10 cellular contexts compared by ENCODE assay signal in the genomic region with DNA sequence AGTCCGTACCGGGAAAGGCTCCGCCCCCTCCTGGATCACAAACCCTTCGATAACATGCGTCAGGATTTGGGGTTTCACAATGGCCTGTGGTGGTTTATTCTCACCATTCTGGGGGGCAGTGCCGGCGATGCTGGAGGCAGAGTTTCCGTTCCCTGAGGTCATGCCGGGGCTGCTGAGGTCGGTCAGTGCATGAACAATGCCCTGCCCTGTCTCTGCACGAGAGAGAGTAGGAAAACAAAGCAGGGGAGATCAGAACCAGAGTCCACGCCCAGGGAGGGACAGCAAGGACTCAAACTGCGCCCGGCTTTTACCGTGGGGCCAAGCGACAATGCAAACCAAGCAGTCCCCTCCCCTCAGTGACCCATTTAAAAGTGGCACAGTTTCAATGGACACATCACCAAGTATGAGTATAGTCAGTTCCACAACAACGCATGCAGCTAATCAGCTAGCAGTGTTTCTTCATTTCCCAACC. TPM values are rescaled to one million over a fixed set of nuclear protein-coding genes. Genes with fewer than 3 reads are reported as not detected.
A peak's percentile ranks its signal among the peaks of the same experiment; 100 is the strongest.
DNase-seq lines count a peak whose midpoint lies in the region; ATAC-seq and TF ChIP-seq lines count a peak whose summit lies in the region.
"Had no signal": no experiment of that assay in that cellular context is flagged by ENCODE, and none has a peak within 500 bp of the region (broad histone marks: within the 10 kb centered on the region; RNA-seq: fewer than 3 reads in every experiment).

No MANE protein-coding gene starts in this region.

- H3K9me2 ChIP-seq in neural cell (ENCODE audit: insufficient read depth, low read length), result no peaks in the 10 kb centered on the region

- no peak overlapping the region for H2AFZ ChIP-seq in neural cell (ENCODE audit: low read depth, low read length)

- peaks cover 67% of the 10 kb centered on the region for H3K79me2 ChIP-seq in neural cell (replicated peaks; ENCODE audit: insufficient read depth, low read length)

- H3K4me1 ChIP-seq in adipocyte (ENCODE audit: control insufficient read depth, insufficient read depth, low read length), result peaks cover 79% of the 10 kb centered on the region
- H3K4me1 ChIP-seq in tibial artery, result peaks cover 4 to 83% (median 79%) of the 10 kb centered on the region in 4 donors

- H4K20me1 ChIP-seq in neural cell (ENCODE audit: insufficient read depth), result peaks cover 33% of the 10 kb centered on the region

- H3K9me3 ChIP-seq in adipocyte (ENCODE audit: control insufficient read depth, low read length) (no peaks in the 10 kb centered on the region), neural cell (ENCODE audit: low read length) (no peaks in the 10 kb centered on the region), tibial artery (no peaks in the 10 kb centered on the region)

- H3K27ac ChIP-seq in neural cell (ENCODE audit: low read length) (no peak overlapping the region), tibial artery (peak overlapping the region; percentile 95 to 98)

- intact Hi-C loops in tibial artery (cut with DNase I; ENCODE audit: low total_unique reads), result no loop called here

- no peaks in the 10 kb centered on the region for H3F3A ChIP-seq in neural cell (ENCODE audit: insufficient read depth, low read length, poor library complexity, severe bottlenecking)

- peak overlapping the region; percentile 54 for H3K4me3 ChIP-seq in adipocyte (ENCODE audit: low read length)
- no peak overlapping the region for H3K4me3 ChIP-seq in fibroblast of pulmonary artery (replicated peaks; ENCODE audit: low read depth, low read length)
- H3K4me3 ChIP-seq in neural cell (ENCODE audit: low read length), result no peak overlapping the region
- peak overlapping the region; percentile 11 to 34 for H3K4me3 ChIP-seq in tibial artery

- TF ChIP-seq RAD21 in neural cell (conservative IDR thresholded peaks at IDR 0.05), result no peak

- TF ChIP-seq EP300 in neural cell (conservative IDR thresholded peaks at IDR 0.05; ENCODE audit: poor library complexity, severe bottlenecking), result no peak

- DNase-seq in adipocyte (ENCODE audit: low read depth), result no peak
- peak; percentile 52 for DNase-seq in fibroblast of pulmonary artery (ENCODE audit: low read depth)
- peak; percentile 87 to 89 for DNase-seq in tibial artery
- no peak for DNase-seq in NCI-H1436 (lab: John Stamatoyannopoulos, UW)
- no peak for DNase-seq in NCI-H524 treated with DMSO at 0.1 percent for 48 hours (lab: John Stamatoyannopoulos, UW)
- DNase-seq: activated CD4-positive, alpha-beta T cell treated with anti-CD3 and anti-CD28 coated beads for 4 hours; Calu3 had no signal

- H3K36me3 ChIP-seq in adipocyte (ENCODE audit: control insufficient read depth, insufficient read depth, low read length, severe bottlenecking), result peaks cover 53% of the 10 kb centered on the region
- peaks cover 32% of the 10 kb centered on the region for H3K36me3 ChIP-seq in neural cell (ENCODE audit: insufficient read depth, low read length)
- H3K36me3 ChIP-seq in tibial artery, result peaks cover 31 to 58% (median 45%) of the 10 kb centered on the region in 3 donors

- no peak overlapping the region for H3K4me2 ChIP-seq in neural cell (ENCODE audit: low read length)

- H3K9ac ChIP-seq in adipocyte (ENCODE audit: low read length), result peak overlapping the region; percentile 80
- no peak overlapping the region for H3K9ac ChIP-seq in neural cell (ENCODE audit: low read length)

- TF ChIP-seq CTCF in fibroblast of pulmonary artery (IDR thresholded peaks at IDR 0.05; ENCODE audit: low read length, missing control alignments) (no peak), neural cell (IDR thresholded peaks at IDR 0.05; ENCODE audit: poor library complexity, severe bottlenecking) (no peak), tibial artery (IDR thresholded peaks at IDR 0.05) (no peak)

- ATAC-seq in HG03439 (IDR thresholded peaks at IDR 0.05; ENCODE audit: unreplicated experiment), result no peak
- ATAC-seq in HG03460 (IDR thresholded peaks at IDR 0.05; ENCODE audit: unreplicated experiment), result no peak

- no peaks in the 10 kb centered on the region for H3K27me3 ChIP-seq in adipocyte (replicated peaks; ENCODE audit: control insufficient read depth, insufficient read depth, low read length)
- H3K27me3 ChIP-seq in neural cell (ENCODE audit: insufficient read depth, low read depth, low read length), result no peaks in the 10 kb centered on the region
- no peaks in the 10 kb centered on the region for H3K27me3 ChIP-seq in tibial artery

TF ChIP-seq in neural cell, 6 proteins besides CTCF, POLR2A, EP300 and RAD21:
- TF ChIP-seq, protein P1, sequence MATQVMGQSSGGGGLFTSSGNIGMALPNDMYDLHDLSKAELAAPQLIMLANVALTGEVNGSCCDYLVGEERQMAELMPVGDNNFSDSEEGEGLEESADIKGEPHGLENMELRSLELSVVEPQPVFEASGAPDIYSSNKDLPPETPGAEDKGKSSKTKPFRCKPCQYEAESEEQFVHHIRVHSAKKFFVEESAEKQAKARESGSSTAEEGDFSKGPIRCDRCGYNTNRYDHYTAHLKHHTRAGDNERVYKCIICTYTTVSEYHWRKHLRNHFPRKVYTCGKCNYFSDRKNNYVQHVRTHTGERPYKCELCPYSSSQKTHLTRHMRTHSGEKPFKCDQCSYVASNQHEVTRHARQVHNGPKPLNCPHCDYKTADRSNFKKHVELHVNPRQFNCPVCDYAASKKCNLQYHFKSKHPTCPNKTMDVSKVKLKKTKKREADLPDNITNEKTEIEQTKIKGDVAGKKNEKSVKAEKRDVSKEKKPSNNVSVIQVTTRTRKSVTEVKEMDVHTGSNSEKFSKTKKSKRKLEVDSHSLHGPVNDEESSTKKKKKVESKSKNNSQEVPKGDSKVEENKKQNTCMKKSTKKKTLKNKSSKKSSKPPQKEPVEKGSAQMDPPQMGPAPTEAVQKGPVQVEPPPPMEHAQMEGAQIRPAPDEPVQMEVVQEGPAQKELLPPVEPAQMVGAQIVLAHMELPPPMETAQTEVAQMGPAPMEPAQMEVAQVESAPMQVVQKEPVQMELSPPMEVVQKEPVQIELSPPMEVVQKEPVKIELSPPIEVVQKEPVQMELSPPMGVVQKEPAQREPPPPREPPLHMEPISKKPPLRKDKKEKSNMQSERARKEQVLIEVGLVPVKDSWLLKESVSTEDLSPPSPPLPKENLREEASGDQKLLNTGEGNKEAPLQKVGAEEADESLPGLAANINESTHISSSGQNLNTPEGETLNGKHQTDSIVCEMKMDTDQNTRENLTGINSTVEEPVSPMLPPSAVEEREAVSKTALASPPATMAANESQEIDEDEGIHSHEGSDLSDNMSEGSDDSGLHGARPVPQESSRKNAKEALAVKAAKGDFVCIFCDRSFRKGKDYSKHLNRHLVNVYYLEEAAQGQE (IDR thresholded peaks at IDR 0.05; ENCODE audit: borderline replicate concordance), result no peak
- TF ChIP-seq MXI1 (conservative IDR thresholded peaks at IDR 0.05; ENCODE audit: poor library complexity, severe bottlenecking) (no peak), TAF1 (IDR thresholded peaks at IDR 0.05; ENCODE audit: low read depth) (no peak), POLR2AphosphoS5 (IDR thresholded peaks at IDR 0.05) (peak; percentile 1), EZH2 (IDR thresholded peaks at IDR 0.05; ENCODE audit: borderline replicate concordance, insufficient read depth, low read length, poor library complexity, severe bottlenecking) (no peak)

RNA-seq across cellular contexts. Expression of a gene that starts 13.2 kb away (rescaled TPM):
- polyA plus RNA-seq in neural cell, result 0.35 TPM in 1 of 2 replicates, not detected in the other
- not detected in 2 replicates for polyA minus RNA-seq in neural cell

Comparison
In these comparisons a context has a peak if more than half of its experiments do, and no peak if none do; other contexts are left out.
1. DNase-seq: peak in fibroblast of pulmonary artery (single experiment) and tibial artery (2 of 2); none in adipocyte (single experiment), NCI-H1436 (single experiment) and NCI-H524 treated with DMSO at 0.1 percent for 48 hours (single experiment).
2. H3K4me3 ChIP-seq: peak in adipocyte (single experiment) and tibial artery (2 of 2); none in fibroblast of pulmonary artery (single experiment) and neural cell (single experiment).